Comparison of ENCODE assay signal across 11 cellular contexts in genomic region chr13:77233159-77233558, GRCh38.
"Had no signal": no experiment of that assay in that cellular context is flagged by ENCODE, and none has a peak within 500 bp of the region (broad histone marks: within the 10 kb centered on the region; RNA-seq: fewer than 3 reads in every experiment).

No MANE protein-coding gene starts in this region.

- H3K9me3 Mint-ChIP-seq: GM23338, H9, HFFc6 had no signal

- H3K4me1 Mint-ChIP-seq: GM23338, H9 had no signal

- DNase-seq: GM23248, GOT3, H7, H9, HCEC 1CT, HFFc6 had no signal

- ATAC-seq: GM23338, HCT116 had no signal

- H3K27ac ChIP-seq: GM23248 had no signal

- H3K4me3 ChIP-seq: GM23248, GM23338, HAP-1 had no signal

- H3K9me3 ChIP-seq: HAP-1 had no signal

- H3K9ac ChIP-seq: GM23248 had no signal

- H3K36me3 ChIP-seq: HAP-1 had no signal

- H3K4me1 ChIP-seq: HAP-1 had no signal

- H3K27ac Mint-ChIP-seq: GM23338, H9, HFFc6 had no signal

- H3K4me3 Mint-ChIP-seq: GM23338, H9, HFFc6 had no signal

- H3K4me2 ChIP-seq: GM23338 had no signal

- FAIRE-seq: H1, H54 had no signal

- H2AFZ ChIP-seq: GM23248, GM23338 had no signal
